8 cellular contexts compared by ENCODE assay signal in the genomic region with DNA sequence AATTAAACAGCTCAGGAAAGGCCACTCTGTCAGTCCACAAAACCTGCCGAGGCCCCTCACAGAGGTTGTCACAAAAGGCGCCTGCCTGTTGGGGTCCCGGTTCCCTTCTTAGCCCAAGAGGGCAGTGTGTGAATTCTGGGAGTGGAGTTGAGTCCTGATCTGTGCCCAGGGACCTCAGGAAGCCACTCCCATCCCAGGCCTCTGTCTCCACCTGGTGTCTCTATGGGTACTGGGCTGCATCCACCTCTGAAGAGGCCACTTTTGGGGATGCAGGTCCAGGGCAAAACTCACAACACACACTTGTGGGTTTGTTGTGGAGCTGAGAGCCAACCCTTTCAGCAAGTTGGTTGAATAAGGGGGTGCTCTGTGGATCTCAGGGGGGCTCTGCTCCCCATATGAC.
DNase-seq lines count a peak whose midpoint lies in the region; ATAC-seq and TF ChIP-seq lines count a peak whose summit lies in the region.

No MANE protein-coding gene starts in this region.

- H3K9me3 ChIP-seq in breast epithelium (no peaks in the 10 kb centered on the region), muscle layer of colon (ENCODE audit: low read length) (no peaks in the 10 kb centered on the region)
- no peaks in the 10 kb centered on the region for H3K9me3 ChIP-seq in naive thymus-derived CD4-positive, alpha-beta T cell (ENCODE audit: control insufficient read depth in 2 of 3, low read length in 3 of 3)

- POLR2A ChIA-PET in naive thymus-derived CD4-positive, alpha-beta T cell (lab: Charles Lee) = no interaction called here

- H3K27ac Mint-ChIP-seq in naive thymus-derived CD4-positive, alpha-beta T cell = no peak overlapping the region

- intact Hi-C loops in breast epithelium (cut with DNase I; ENCODE audit: low total_unique reads) = no loop called here
- intact Hi-C loops in naive thymus-derived CD4-positive, alpha-beta T cell (cut with micrococcal nuclease) = no loop called here

- H3K27me3 Mint-ChIP-seq in naive thymus-derived CD4-positive, alpha-beta T cell = no peaks in the 10 kb centered on the region

- no peak for DNase-seq in AG09319 (ENCODE audit: extremely low read depth, low read depth)
- DNase-seq in HPDE6-E6E7 (ENCODE audit: extremely low spot score) = peak; percentile 72
- DNase-seq in breast epithelium (ENCODE audit: low spot score in 2 of 2) = no peak
- DNase-seq in naive thymus-derived CD4-positive, alpha-beta T cell = no peak

- peak; percentile 26 for TF ChIP-seq CTCF in AG09319 (IDR thresholded peaks at IDR 0.05; ENCODE audit: low read depth, low read length)
- TF ChIP-seq CTCF in breast epithelium (IDR thresholded peaks at IDR 0.05) = no peak

- H3K4me3 ChIP-seq in breast epithelium (no peak overlapping the region), muscle layer of colon (ENCODE audit: low read depth in 1 of 2, low read length in 2 of 2) (no peak overlapping the region)
- H3K4me3 ChIP-seq in naive thymus-derived CD4-positive, alpha-beta T cell (ENCODE audit: low read length) = no peak overlapping the region

- H3K27ac ChIP-seq in breast epithelium (peak overlapping the region; percentile 49 to 73), muscle layer of colon (ENCODE audit: low read depth, low read length) (peak overlapping the region; percentile 59)
- H3K27ac ChIP-seq in naive thymus-derived CD4-positive, alpha-beta T cell (ENCODE audit: low read depth, low read length) = no peak overlapping the region

- H3K36me3 Mint-ChIP-seq in naive thymus-derived CD4-positive, alpha-beta T cell = no peaks in the 10 kb centered on the region

- no peak for TF ChIP-seq POLR2A in breast epithelium (IDR thresholded peaks at IDR 0.05)

- H3K27me3 ChIP-seq in breast epithelium = no peaks in the 10 kb centered on the region
- no peaks in the 10 kb centered on the region for H3K27me3 ChIP-seq in muscle layer of colon (ENCODE audit: control insufficient read depth in 1 of 2, insufficient read depth in 2 of 2, low read length in 2 of 2)
- no peaks in the 10 kb centered on the region for H3K27me3 ChIP-seq in naive thymus-derived CD4-positive, alpha-beta T cell (ENCODE audit: control insufficient read depth in 2 of 2, insufficient read depth in 2 of 2, low read length in 2 of 2)

- H3K4me1 ChIP-seq in breast epithelium (peaks cover 20 to 60% of the 10 kb centered on the region in 2 donors), muscle layer of colon (ENCODE audit: insufficient read depth, low read length) (peaks cover 67% of the 10 kb centered on the region)
- no peaks in the 10 kb centered on the region for H3K4me1 ChIP-seq in naive thymus-derived CD4-positive, alpha-beta T cell (ENCODE audit: control insufficient read depth in 2 of 2, insufficient read depth in 2 of 2, low read length in 2 of 2)

- peaks cover 0 to 12% (median 0%) of the 10 kb centered on the region in 7 donors for H3K4me1 Mint-ChIP-seq in naive thymus-derived CD4-positive, alpha-beta T cell

- peak overlapping the region; percentile 30 for H3K9ac ChIP-seq in muscle layer of colon (ENCODE audit: low read length)

- no peak overlapping the region for H3K4me3 Mint-ChIP-seq in naive thymus-derived CD4-positive, alpha-beta T cell

- H3K9me3 Mint-ChIP-seq in naive thymus-derived CD4-positive, alpha-beta T cell = no peaks in the 10 kb centered on the region

- CTCF ChIA-PET in naive thymus-derived CD4-positive, alpha-beta T cell (lab: Charles Lee) = no interaction called here

- ATAC-seq in GM19455 (IDR thresholded peaks at IDR 0.05; ENCODE audit: unreplicated experiment) (no peak), GM18873 (IDR thresholded peaks at IDR 0.05; ENCODE audit: low FRiP score, unreplicated experiment) (no peak), HG02759 (IDR thresholded peaks at IDR 0.05; ENCODE audit: unreplicated experiment) (no peak)
- no peak for ATAC-seq in naive thymus-derived CD4-positive, alpha-beta T cell

- H3K36me3 ChIP-seq in breast epithelium = no peaks in the 10 kb centered on the region
- no peaks in the 10 kb centered on the region for H3K36me3 ChIP-seq in muscle layer of colon (ENCODE audit: insufficient read depth, low read length)
- no peaks in the 10 kb centered on the region for H3K36me3 ChIP-seq in naive thymus-derived CD4-positive, alpha-beta T cell (ENCODE audit: control insufficient read depth in 2 of 3, insufficient read depth in 3 of 3, low read length in 3 of 3)
